12 cellular contexts compared by ENCODE assay signal in genomic region chr6:24228681-24229255, GRCh38.
DNase-seq lines count a peak whose midpoint lies in the region; ATAC-seq, FAIRE-seq and TF ChIP-seq lines count a peak whose summit lies in the region.
"Had no signal": no experiment of that assay in that cellular context is flagged by ENCODE, and none has a peak within 500 bp of the region (broad histone marks: within the 10 kb centered on the region; RNA-seq: fewer than 3 reads in every experiment).

No MANE protein-coding gene starts in this region.

- H3K27ac ChIP-seq in PC-9 = no peak overlapping the region

- POLR2A ChIA-PET in PC-9 (lab: Charles Lee; ENCODE audit: unreplicated experiment) = no interaction called here

- H3K27ac Mint-ChIP-seq in activated T-helper 17 cell treated with anti-CD3 and anti-CD28 coated beads, Interleukin-2, amount 50 U/mL, for 72 hours = no peak overlapping the region
- H3K27ac Mint-ChIP-seq in natural killer cell treated with Interleukin-12 subunit alpha and Interleukin-12 subunit beta and Interleukin-15 and Interleukin-18, amount 100 ng/mL, for 72 hours = peak overlapping the region in 1 of 2 donors; percentile 11
- H3K27ac Mint-ChIP-seq in endothelial cell (ENCODE audit: unreplicated experiment) = no peak overlapping the region
- H3K27ac Mint-ChIP-seq: type B pancreatic cell had no signal

- no peaks in the 10 kb centered on the region for H3K9me3 ChIP-seq in PC-9 (ENCODE audit: insufficient read depth, low read depth)

- no peak overlapping the region for H3K4me3 Mint-ChIP-seq in activated T-helper 17 cell treated with anti-CD3 and anti-CD28 coated beads, Interleukin-2, amount 50 U/mL, for 72 hours
- no peak overlapping the region for H3K4me3 Mint-ChIP-seq in natural killer cell treated with Interleukin-12 subunit alpha and Interleukin-12 subunit beta and Interleukin-15 and Interleukin-18, amount 100 ng/mL, for 72 hours
- no peak overlapping the region for H3K4me3 Mint-ChIP-seq in endothelial cell (ENCODE audit: unreplicated experiment)
- H3K4me3 Mint-ChIP-seq: type B pancreatic cell had no signal

- TF ChIP-seq CTCF in endothelial cell (IDR thresholded peaks at IDR 0.05; ENCODE audit: unreplicated experiment) = no peak
- no peak for TF ChIP-seq CTCF in PC-9 (conservative IDR thresholded peaks at IDR 0.05)

- H3K4me1 Mint-ChIP-seq in activated T-helper 17 cell treated with anti-CD3 and anti-CD28 coated beads, Interleukin-2, amount 50 U/mL, for 72 hours = no peaks in the 10 kb centered on the region
- H3K4me1 Mint-ChIP-seq in natural killer cell treated with Interleukin-12 subunit alpha and Interleukin-12 subunit beta and Interleukin-15 and Interleukin-18, amount 100 ng/mL, for 72 hours (ENCODE audit: low read depth in 2 of 2) = peaks cover 0 to 5% of the 10 kb centered on the region in 2 donors
- H3K4me1 Mint-ChIP-seq in endothelial cell (ENCODE audit: unreplicated experiment) = no peaks in the 10 kb centered on the region

- intact Hi-C loops in PC-9 (cut with micrococcal nuclease; ENCODE audit: unreplicated experiment) = no loop called here

- no TSS peak for BruUV-seq in PC-9 (replicated peaks; lab: Mats Ljungman, UMichigan)

- no peaks in the 10 kb centered on the region for H3K36me3 ChIP-seq in PC-9 (ENCODE audit: low read depth)

- CTCF ChIA-PET in PC-9 (lab: Charles Lee) = no interaction called here

- no peaks in the 10 kb centered on the region for H4K20me1 ChIP-seq in PC-9 (ENCODE audit: insufficient read depth)

- TF ChIP-seq POLR2A in GM12891 (IDR thresholded peaks at IDR 0.05; ENCODE audit: low read depth, low read length) = no peak

- H3K27me3 Mint-ChIP-seq in activated T-helper 17 cell treated with anti-CD3 and anti-CD28 coated beads, Interleukin-2, amount 50 U/mL, for 72 hours = peaks cover 24% of the 10 kb centered on the region
- peaks cover 13 to 17% of the 10 kb centered on the region in 2 donors for H3K27me3 Mint-ChIP-seq in natural killer cell treated with Interleukin-12 subunit alpha and Interleukin-12 subunit beta and Interleukin-15 and Interleukin-18, amount 100 ng/mL, for 72 hours
- H3K27me3 Mint-ChIP-seq in endothelial cell (ENCODE audit: unreplicated experiment) = no peaks in the 10 kb centered on the region
- H3K27me3 Mint-ChIP-seq: type B pancreatic cell had no signal

- H3K4me2 ChIP-seq in PC-9 = no peak overlapping the region; the same call in 1 of the 2 replicates

- ATAC-seq in HG03342 (IDR thresholded peaks at IDR 0.05; ENCODE audit: unreplicated experiment) (peak; percentile 69), HG03097 (IDR thresholded peaks at IDR 0.05; ENCODE audit: low FRiP score, unreplicated experiment) (no peak)
- ATAC-seq in activated T-helper 17 cell treated with anti-CD3 and anti-CD28 coated beads, Interleukin-2, amount 50 U/mL, for 72 hours (replicated peaks) = peak; percentile 69
- ATAC-seq in natural killer cell treated with Interleukin-12 subunit alpha and Interleukin-12 subunit beta and Interleukin-15 and Interleukin-18, amount 100 ng/mL, for 72 hours = peak; percentile 76 to 79

- H3K36me3 Mint-ChIP-seq in activated T-helper 17 cell treated with anti-CD3 and anti-CD28 coated beads, Interleukin-2, amount 50 U/mL, for 72 hours (ENCODE audit: low read depth) = no peaks in the 10 kb centered on the region
- H3K36me3 Mint-ChIP-seq in natural killer cell treated with Interleukin-12 subunit alpha and Interleukin-12 subunit beta and Interleukin-15 and Interleukin-18, amount 100 ng/mL, for 72 hours = no peaks in the 10 kb centered on the region
- H3K36me3 Mint-ChIP-seq in endothelial cell (ENCODE audit: low read depth, unreplicated experiment) = no peaks in the 10 kb centered on the region
- H3K36me3 Mint-ChIP-seq: type B pancreatic cell had no signal

- no peaks in the 10 kb centered on the region for H3F3A ChIP-seq in PC-9 (ENCODE audit: insufficient read depth, low read depth)

- H2AFZ ChIP-seq in PC-9 = no peak overlapping the region

- H3K4me1 ChIP-seq in PC-9 (replicated peaks; ENCODE audit: insufficient read depth) = no peaks in the 10 kb centered on the region

- no peak for FAIRE-seq in GM12891 (lab: Jason Lieb, UNC)
- FAIRE-seq: small intestine had no signal

- DNase-seq in GM12891 (ENCODE audit: insufficient read length, low spot score) = no peak
- no peak for DNase-seq in natural killer cell treated with Interleukin-12 subunit alpha and Interleukin-12 subunit beta and Interleukin-15 and Interleukin-18, amount 100 ng/mL, for 72 hours (ENCODE audit: low spot score)
- DNase-seq in endothelial cell (ENCODE audit: low spot score) = no peak
- no peak for DNase-seq in NCI-H1436 (lab: John Stamatoyannopoulos, UW)
- no peak for DNase-seq in PC-9
- DNase-seq: head of caudate nucleus, NCI-H69, small intestine had no signal

- H3K9me2 ChIP-seq in PC-9 (ENCODE audit: insufficient read depth) = no peaks in the 10 kb centered on the region

- H3K79me2 ChIP-seq in PC-9 (ENCODE audit: low read depth) = no peaks in the 10 kb centered on the region

- no peak overlapping the region for H3K4me3 ChIP-seq in PC-9

- no peaks in the 10 kb centered on the region for H3K27me3 ChIP-seq in PC-9 (ENCODE audit: insufficient read depth, low read depth)

- H3K9me3 Mint-ChIP-seq in activated T-helper 17 cell treated with anti-CD3 and anti-CD28 coated beads, Interleukin-2, amount 50 U/mL, for 72 hours = no peaks in the 10 kb centered on the region
- no peaks in the 10 kb centered on the region for H3K9me3 Mint-ChIP-seq in natural killer cell treated with Interleukin-12 subunit alpha and Interleukin-12 subunit beta and Interleukin-15 and Interleukin-18, amount 100 ng/mL, for 72 hours
- no peaks in the 10 kb centered on the region for H3K9me3 Mint-ChIP-seq in endothelial cell (ENCODE audit: unreplicated experiment)
- H3K9me3 Mint-ChIP-seq: type B pancreatic cell had no signal

TF ChIP-seq in GM12891, 5 proteins besides CTCF, POLR2A, EP300 and RAD21:
- TF ChIP-seq PAX5 (IDR thresholded peaks at IDR 0.05; ENCODE audit: insufficient read depth, low read length, severe bottlenecking) (no peak), TAF1 (IDR thresholded peaks at IDR 0.05; ENCODE audit: low read depth, low read length) (no peak), POLR2AphosphoS5 (IDR thresholded peaks at IDR 0.05; ENCODE audit: low read depth, low read length) (no peak), SPI1 (IDR thresholded peaks at IDR 0.05; ENCODE audit: low read depth, low read length) (0 out of 2 replicates have a peak, but pooled peaks have one; percentile 14), POU2F2 (IDR thresholded peaks at IDR 0.05; ENCODE audit: low read depth, low read length) (no peak)
